Comparison of ENCODE assay signal across 12 cellular contexts in genomic region chr6:13681305-13682061, GRCh38. TPM values are rescaled to one million over a fixed set of nuclear protein-coding genes. Genes with fewer than 3 reads are reported as not detected.
DNase-seq lines count a peak whose midpoint lies in the region; ATAC-seq and TF ChIP-seq lines count a peak whose summit lies in the region.
"Had no signal": no experiment of that assay in that cellular context is flagged by ENCODE, and none has a peak within 500 bp of the region (broad histone marks: within the 10 kb centered on the region; RNA-seq: fewer than 3 reads in every experiment).

No MANE protein-coding gene starts in this region.

- H3K4me3 Mint-ChIP-seq in activated T-helper 17 cell treated with anti-CD3 and anti-CD28 coated beads, Interleukin-2, amount 50 U/mL, for 72 hours = peak overlapping the region; percentile 69

- in situ Hi-C loops in GM13977 (cut with MboI; ENCODE audit: low pct_unique_long_range_greater_than_20kb, low sequenced_read_pairs, unreplicated experiment) = no loop called here

- peak overlapping the region; percentile 63 for H3K27ac Mint-ChIP-seq in activated T-helper 17 cell treated with anti-CD3 and anti-CD28 coated beads, Interleukin-2, amount 50 U/mL, for 72 hours

- no peak overlapping the region for H3K4me3 ChIP-seq in A673 (ENCODE audit: low read depth, low read length, poor library complexity, severe bottlenecking)

- H3K27ac ChIP-seq in KOPT-K1 (ENCODE audit: low read depth, low read length, poor library complexity, severe bottlenecking) (peak overlapping the region; percentile 41), A673 (ENCODE audit: low read depth, low read length, poor library complexity, severe bottlenecking) (no peak overlapping the region)

- no peaks in the 10 kb centered on the region for H3K27me3 Mint-ChIP-seq in activated T-helper 17 cell treated with anti-CD3 and anti-CD28 coated beads, Interleukin-2, amount 50 U/mL, for 72 hours

- POLR2A ChIA-PET in A673 (lab: Charles Lee; ENCODE audit: low non-redundant PET) = no interaction called here

- H3K4me1 Mint-ChIP-seq in activated T-helper 17 cell treated with anti-CD3 and anti-CD28 coated beads, Interleukin-2, amount 50 U/mL, for 72 hours = peaks cover 48% of the 10 kb centered on the region

- BruUV-seq in A673 (replicated peaks; lab: Mats Ljungman, UMichigan) = no TSS peak

- CTCF ChIA-PET in A673 (lab: Charles Lee) = no interaction called here

- H3K36me3 ChIP-seq in KOPT-K1 (ENCODE audit: insufficient read depth, low read length) (peaks cover 42% of the 10 kb centered on the region), A673 (ENCODE audit: insufficient read depth, low read length, poor library complexity, severe bottlenecking) (peaks cover 9% of the 10 kb centered on the region)
- H3K36me3 ChIP-seq: BE2C had no signal

- peaks cover 5% of the 10 kb centered on the region for H3K9me3 Mint-ChIP-seq in activated T-helper 17 cell treated with anti-CD3 and anti-CD28 coated beads, Interleukin-2, amount 50 U/mL, for 72 hours

- no peaks in the 10 kb centered on the region for H3K4me1 ChIP-seq in A673 (ENCODE audit: insufficient read depth, low read length, poor library complexity, severe bottlenecking)
- H3K4me1 ChIP-seq: BE2C had no signal

- intact Hi-C loops in A673 (cut with micrococcal nuclease; ENCODE audit: unreplicated experiment) = no loop called here

- no peak for TF ChIP-seq CTCF in GM13977 (IDR thresholded peaks at IDR 0.05; ENCODE audit: extremely low read depth, insufficient read depth, missing control alignments)
- no peak for TF ChIP-seq CTCF in A673 (conservative IDR thresholded peaks at IDR 0.05; ENCODE audit: low read depth, low read length)

- peaks cover 55% of the 10 kb centered on the region for H3K36me3 Mint-ChIP-seq in activated T-helper 17 cell treated with anti-CD3 and anti-CD28 coated beads, Interleukin-2, amount 50 U/mL, for 72 hours (ENCODE audit: low read depth)

- peak; percentile 76 for ATAC-seq in activated T-helper 17 cell treated with anti-CD3 and anti-CD28 coated beads, Interleukin-2, amount 50 U/mL, for 72 hours (replicated peaks)

- DNase-seq in AML-193 (lab: John Stamatoyannopoulos, UW) (peak; percentile 51 to 53), GM13977 (ENCODE audit: low spot score) (peak; percentile 23), kidney glomerular epithelial cell (lab: John Stamatoyannopoulos, UW) (no peak), NCI-H1436 (lab: John Stamatoyannopoulos, UW) (no peak), mucosa of gallbladder (ENCODE audit: low spot score) (no peak), A673 (ENCODE audit: low spot score) (no peak)
- DNase-seq: BE2C; NCI-H69; nucleus accumbens; stimulated activated naive CD4-positive, alpha-beta T cell treated with Interleukin-2 at 50 U/mL for 16 hours had no signal

- H3K9me3 ChIP-seq in KOPT-K1 (ENCODE audit: insufficient read depth, low read length, poor library complexity, severe bottlenecking) (peaks cover 24% of the 10 kb centered on the region), A673 (ENCODE audit: low read depth, low read length, poor library complexity, severe bottlenecking) (peaks cover 20% of the 10 kb centered on the region)
- H3K9me3 ChIP-seq: BE2C had no signal

- H3K27me3 ChIP-seq in A673 (replicated peaks; ENCODE audit: insufficient read depth, low read depth, low read length, poor library complexity) = no peaks in the 10 kb centered on the region
- H3K27me3 ChIP-seq: BE2C had no signal

RNA-seq across cellular contexts. Expression of gene RANBP9, which starts 30.2 kb away (rescaled TPM):
- total RNA-seq in activated T-helper 17 cell treated with anti-CD3 and anti-CD28 coated beads, Interleukin-2, amount 50 U/mL, for 72 hours = 10 to 100 TPM; 57.3 to 68.2 TPM
- total RNA-seq in mucosa of gallbladder (43.6 TPM), A673 (2021) (57.4 and 58.2 TPM in 2 replicates)

Comparison
In these comparisons a context has a peak if more than half of its experiments do, and no peak if none do; other contexts are left out.
1. DNase-seq: peak in AML-193 (2 of 2) and GM13977 (single experiment); none in kidney glomerular epithelial cell (single experiment), NCI-H1436 (single experiment), mucosa of gallbladder (single experiment) and A673 (single experiment).